1 cellular context compared by ENCODE assay signal in genomic region chr14:96206461-96206860, GRCh38.
TF ChIP-seq lines count a peak whose summit lies in the region.

No MANE protein-coding gene starts in this region.

TF ChIP-seq in HepG2, 621 proteins besides CTCF, POLR2A, EP300 and RAD21:
- peak; percentile 86 for TF ChIP-seq ZBTB40 (IDR thresholded peaks at IDR 0.05)
- no peak for TF ChIP-seq ZBTB40 (CRISPR knock-in tag; IDR thresholded peaks at IDR 0.05)
- no peak for TF ChIP-seq ARID4A (CRISPR knock-in tag; IDR thresholded peaks at IDR 0.05; ENCODE audit: borderline replicate concordance)
TF ChIP-seq in HepG2: peak in this region for 1.
